In genomic region chr5:62268239-62268638, GRCh38 we compare ENCODE assay signal across 10 cellular contexts. TPM values are rescaled to one million over a fixed set of nuclear protein-coding genes. Genes with fewer than 3 reads are reported as not detected.
DNase-seq lines count a peak whose midpoint lies in the region; ATAC-seq and TF ChIP-seq lines count a peak whose summit lies in the region.
"Had no signal": no experiment of that assay in that cellular context is flagged by ENCODE, and none has a peak within 500 bp of the region (broad histone marks: within the 10 kb centered on the region; RNA-seq: fewer than 3 reads in every experiment).

No MANE protein-coding gene starts in this region.

- BruUV-seq in A673 (replicated peaks; lab: Mats Ljungman, UMichigan), result no TSS peak

- peak; percentile 72 for ATAC-seq in GM19452 (IDR thresholded peaks at IDR 0.05; ENCODE audit: unreplicated experiment)
- peak; percentile 99 for ATAC-seq in foreskin keratinocyte

- no peaks in the 10 kb centered on the region for H3K4me1 ChIP-seq in A673 (ENCODE audit: insufficient read depth, low read length, poor library complexity, severe bottlenecking)
- H3K4me1 ChIP-seq in foreskin keratinocyte, result peaks cover 5% of the 10 kb centered on the region
- H3K4me1 ChIP-seq in transverse colon, result no peaks in the 10 kb centered on the region
- no peaks in the 10 kb centered on the region for H3K4me1 ChIP-seq in esophagus muscularis mucosa

- CTCF ChIA-PET in A673 (lab: Charles Lee), result no interaction called here

- H3K27me3 ChIP-seq in A673 (replicated peaks; ENCODE audit: insufficient read depth, low read depth, low read length, poor library complexity) (no peaks in the 10 kb centered on the region), foreskin keratinocyte (no peaks in the 10 kb centered on the region), transverse colon (no peaks in the 10 kb centered on the region), esophagus muscularis mucosa (no peaks in the 10 kb centered on the region)

- TF ChIP-seq CTCF in A673 (conservative IDR thresholded peaks at IDR 0.05; ENCODE audit: low read depth, low read length), result no peak
- TF ChIP-seq CTCF in foreskin keratinocyte (conservative IDR thresholded peaks at IDR 0.05), result no peak
- TF ChIP-seq CTCF in transverse colon (IDR thresholded peaks at IDR 0.05), result no peak
- TF ChIP-seq CTCF in esophagus muscularis mucosa (IDR thresholded peaks at IDR 0.05), result no peak

- POLR2A ChIA-PET in A673 (lab: Charles Lee; ENCODE audit: low non-redundant PET), result no interaction called here

- H3K9me3 ChIP-seq in A673 (ENCODE audit: low read depth, low read length, poor library complexity, severe bottlenecking) (no peaks in the 10 kb centered on the region), transverse colon (no peaks in the 10 kb centered on the region), esophagus muscularis mucosa (no peaks in the 10 kb centered on the region)

- TF ChIP-seq POLR2A in transverse colon (IDR thresholded peaks at IDR 0.05) (no peak), esophagus muscularis mucosa (IDR thresholded peaks at IDR 0.05; ENCODE audit: low read depth) (no peak)

- H3K27ac ChIP-seq in A673 (ENCODE audit: low read depth, low read length, poor library complexity, severe bottlenecking) (no peak overlapping the region), foreskin keratinocyte (no peak overlapping the region), transverse colon (no peak overlapping the region), esophagus muscularis mucosa (replicated peaks in 1 of 4) (no peak overlapping the region)

- H3K36me3 ChIP-seq in A673 (ENCODE audit: insufficient read depth, low read length, poor library complexity, severe bottlenecking) (no peaks in the 10 kb centered on the region), transverse colon (no peaks in the 10 kb centered on the region), esophagus muscularis mucosa (no peaks in the 10 kb centered on the region)

- 10 to 36% methylated on average over 1 of the region's 1 CpG for WGBS in transverse colon (ENCODE audit: low coverage in 1 of 2), 2 donors
- 62% methylated on average over 1 of the region's 1 CpG for WGBS in esophagus muscularis mucosa

- no peak overlapping the region for H3K4me3 ChIP-seq in A673 (ENCODE audit: low read depth, low read length, poor library complexity, severe bottlenecking)
- no peak overlapping the region for H3K4me3 ChIP-seq in transverse colon
- H3K4me3 ChIP-seq in esophagus muscularis mucosa, result no peak overlapping the region

- intact Hi-C loops in A673 (cut with micrococcal nuclease; ENCODE audit: unreplicated experiment) (no loop called here), posterior cingulate gyrus (cut with DNase I) (no loop called here), transverse colon (cut with DNase I; ENCODE audit: low total_unique reads) (no loop called here), esophagus muscularis mucosa (cut with DNase I) (no loop called here)

- DNase-seq in A673 (ENCODE audit: low spot score), result peak; percentile 17
- DNase-seq in NCI-H2107 treated with DMSO at 0.1 percent for 48 hours (lab: John Stamatoyannopoulos, UW; ENCODE audit: unreplicated experiment), result peak; percentile 17
- DNase-seq in foreskin keratinocyte, result peak; percentile 72 to 89
- no peak for DNase-seq in SKM-1 (lab: John Stamatoyannopoulos, UW; ENCODE audit: unreplicated experiment)
- DNase-seq in posterior cingulate gyrus, result no peak
- no peak for DNase-seq in transverse colon
- DNase-seq in esophagus muscularis mucosa (ENCODE audit: extremely low spot score), result no peak
- DNase-seq: activated CD8-positive, alpha-beta memory T cell treated with anti-CD3 and anti-CD28 coated beads, Interleukin-2, amount 50 U/mL, for 48 hours; EL had no signal

- no peak for TF ChIP-seq EP300 in transverse colon (IDR thresholded peaks at IDR 0.05; ENCODE audit: low read depth)
- TF ChIP-seq EP300 in esophagus muscularis mucosa (IDR thresholded peaks at IDR 0.05), result no peak

- in situ Hi-C loops in transverse colon (cut with MboI; ENCODE audit: low pct_ligation_motif_present in 1 of 4, low pct_unique_long_range_greater_than_20kb in 1 of 4, low sequenced_read_pairs in 3 of 4), result no loop called here

RNA-seq across cellular contexts. Expression of gene KIF2A, which starts 37.8 kb away (rescaled TPM):
- 92.4 and 99.0 TPM in 2 replicates for total RNA-seq in A673 (2021)
- total RNA-seq in foreskin keratinocyte, result 53.8 and 54.7 TPM in 2 replicates
- polyA plus RNA-seq in foreskin keratinocyte, result 8.2 and 10.6 TPM in 2 replicates
- 10 to 100 TPM; 15.3 to 61.9 (median 32.7) TPM for total RNA-seq in transverse colon
- 10 to 100 TPM; 31.6 to 37.1 (median 33.3) TPM for total RNA-seq in esophagus muscularis mucosa

Comparison
In these comparisons a context has a peak if more than half of its experiments do, and no peak if none do; other contexts are left out.
1. DNase-seq: peak in A673 (single experiment), NCI-H2107 treated with DMSO at 0.1 percent for 48 hours (single experiment) and foreskin keratinocyte (2 of 2); none in SKM-1 (single experiment), posterior cingulate gyrus (0 of 10), transverse colon (single experiment) and esophagus muscularis mucosa (single experiment).